In the genomic region with DNA sequence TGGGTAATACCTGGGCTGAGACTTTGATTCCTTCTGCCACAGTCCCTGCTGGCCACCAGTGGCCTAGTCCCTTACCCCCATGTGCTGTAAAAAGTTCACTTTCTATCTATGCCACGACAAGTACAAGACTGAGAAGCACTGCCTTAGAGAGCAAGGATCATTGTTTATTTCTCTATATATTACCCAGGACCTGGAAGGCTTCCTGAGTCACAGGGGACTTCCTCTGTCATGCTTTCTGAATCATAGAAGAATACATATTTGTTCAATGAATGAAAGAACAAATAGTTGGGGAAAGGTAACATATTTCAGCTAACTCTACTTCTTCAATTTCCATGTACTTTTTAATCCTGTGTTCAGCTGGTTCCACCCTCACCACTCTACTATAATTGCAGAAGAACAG, we compare ENCODE assay signal across 30 cellular contexts. TPM values are rescaled to one million over a fixed set of nuclear protein-coding genes. Genes with fewer than 3 reads are reported as not detected.
"Had no signal": no experiment of that assay in that cellular context is flagged by ENCODE, and none has a peak within 500 bp of the region (broad histone marks: within the 10 kb centered on the region; RNA-seq: fewer than 3 reads in every experiment).

No MANE protein-coding gene starts in this region.

- H3K27me3 ChIP-seq: adrenal gland, breast epithelium, gastrocnemius medialis, right lobe of liver, thyroid gland had no signal

- H3K9me3 Mint-ChIP-seq: activated T-cell treated with anti-CD3 and anti-CD28 coated beads, Interleukin-2, amount 50 U/mL, for 4 hours; activated T-helper 2 cell treated with anti-CD3 and anti-CD28 coated beads, Interferon-gamma antibody, Interleukin-2, Interleukin-4, amounts not matched to agents 10 μg/mL and 5 μg/mL and 100 μg/mL, durations not matched to agents 14 hours and 24 hours and 36 hours; stimulated activated naive CD8-positive, alpha-beta T cell treated with anti-CD3 and anti-CD28 coated beads, Interleukin-15, Interleukin-2, amounts not matched to agents 100 ng/mL and 50 ng/mL, for 24 hours had no signal

- H3K27ac Mint-ChIP-seq: activated naive CD8-positive, alpha-beta T cell; activated T-helper 2 cell treated with anti-CD3 and anti-CD28 coated beads, Interferon-gamma antibody, Interleukin-2, Interleukin-4, amounts not matched to agents 10 μg/mL and 5 μg/mL and 100 μg/mL, durations not matched to agents 14 hours and 24 hours and 36 hours; nephron progenitor cell; stimulated activated naive CD8-positive, alpha-beta T cell treated with anti-CD3 and anti-CD28 coated beads, Interleukin-15, Interleukin-2, amounts not matched to agents 100 ng/mL and 50 ng/mL, for 24 hours had no signal

- H3K4me1 ChIP-seq: adrenal gland, breast epithelium, gastrocnemius medialis, right lobe of liver, thyroid gland, upper lobe of right lung had no signal

- H3K36me3 ChIP-seq: adrenal gland, breast epithelium, gastrocnemius medialis, right lobe of liver, thyroid gland, upper lobe of right lung, WERI-Rb-1 had no signal

- H3K27ac ChIP-seq: adrenal gland, breast epithelium, coronary artery, gastrocnemius medialis, right lobe of liver, skin epidermis, thyroid gland, upper lobe of right lung, WERI-Rb-1 had no signal

- DNase-seq: activated CD4-positive, alpha-beta T cell treated with anti-CD3 and anti-CD28 coated beads, Interleukin-2, amount 50 U/mL, for 4 hours; activated CD4-positive, CD25-positive, alpha-beta regulatory T cell treated with anti-CD3 and anti-CD28 coated beads, Interleukin-2, amount 50 U/mL, for 72 hours; activated CD8-positive, alpha-beta memory T cell treated with anti-CD3 and anti-CD28 coated beads, Interleukin-2, amount 50 U/mL, for 48 hours; activated naive CD4-positive, alpha-beta T cell; activated T-cell treated with anti-CD3 and anti-CD28 coated beads, Interleukin-2, amount 50 U/mL, for 4 hours; adrenal gland; cerebellar nuclear complex; gastrocnemius medialis; hypothalamus; left cardiac atrium; mesenchymal stem cell; mucosa of descending colon; nephron progenitor cell; nucleus accumbens; right lobe of liver; stimulated activated CD4-positive, alpha-beta T cell treated with anti-CD3 and anti-CD28 coated beads, Interleukin-1b, Interleukin-23, amount 100 ng/mL, for 48 hours; substantia nigra; T-helper 1 cell; thyroid gland; upper lobe of right lung; WERI-Rb-1 had no signal

- H3K36me3 Mint-ChIP-seq: activated naive CD8-positive, alpha-beta T cell had no signal

- H3K4me3 Mint-ChIP-seq: activated naive CD8-positive, alpha-beta T cell; activated T-cell treated with anti-CD3 and anti-CD28 coated beads, Interleukin-2, amount 50 U/mL, for 4 hours; nephron progenitor cell; stimulated activated naive CD8-positive, alpha-beta T cell treated with anti-CD3 and anti-CD28 coated beads, Interleukin-15, Interleukin-2, amounts not matched to agents 100 ng/mL and 50 ng/mL, for 24 hours had no signal

- H3K9me3 ChIP-seq: adrenal gland, gastrocnemius medialis, mucosa of descending colon, right lobe of liver, thyroid gland, upper lobe of right lung had no signal

- FAIRE-seq: astrocyte, TTC549 had no signal

- H3K4me3 ChIP-seq: adrenal gland, breast epithelium, coronary artery, gastrocnemius medialis, mucosa of descending colon, right lobe of liver, skin epidermis, thyroid gland, upper lobe of right lung had no signal

RNA-seq across cellular contexts. Expression of a gene that starts 5.5 kb away (rescaled TPM):
- total RNA-seq: activated CD8-positive, alpha-beta memory T cell treated with anti-CD3 and anti-CD28 coated beads for 36 hours; activated T-cell treated with anti-CD3 and anti-CD28 coated beads, Interleukin-2, amount 50 U/mL, for 4 hours; activated T-helper 2 cell treated with anti-CD3 and anti-CD28 coated beads, Interferon-gamma antibody, Interleukin-2, Interleukin-4, amounts not matched to agents 10 μg/mL and 5 μg/mL and 100 μg/mL, durations not matched to agents 14 hours and 24 hours and 36 hours had no signal
